ENCODE assay signal across 1 cellular context in genomic region chr19:47267350-47267759, GRCh38.
TF ChIP-seq lines count a peak whose summit lies in the region.

No MANE protein-coding gene starts in this region.

TF ChIP-seq in liver, 16 proteins besides CTCF, POLR2A, EP300 and RAD21 (continued from another document):
- no peak for TF ChIP-seq ZBTB33 (IDR thresholded peaks at IDR 0.05)
- no peak for TF ChIP-seq NR2F2 (IDR thresholded peaks at IDR 0.05)
- TF ChIP-seq FOXA1 (IDR thresholded peaks at IDR 0.05), result no peak
- no peak for TF ChIP-seq EGR1 (IDR thresholded peaks at IDR 0.05; ENCODE audit: low read depth in 2 of 2)
